ENCODE assay signal across 8 cellular contexts in the genomic region with DNA sequence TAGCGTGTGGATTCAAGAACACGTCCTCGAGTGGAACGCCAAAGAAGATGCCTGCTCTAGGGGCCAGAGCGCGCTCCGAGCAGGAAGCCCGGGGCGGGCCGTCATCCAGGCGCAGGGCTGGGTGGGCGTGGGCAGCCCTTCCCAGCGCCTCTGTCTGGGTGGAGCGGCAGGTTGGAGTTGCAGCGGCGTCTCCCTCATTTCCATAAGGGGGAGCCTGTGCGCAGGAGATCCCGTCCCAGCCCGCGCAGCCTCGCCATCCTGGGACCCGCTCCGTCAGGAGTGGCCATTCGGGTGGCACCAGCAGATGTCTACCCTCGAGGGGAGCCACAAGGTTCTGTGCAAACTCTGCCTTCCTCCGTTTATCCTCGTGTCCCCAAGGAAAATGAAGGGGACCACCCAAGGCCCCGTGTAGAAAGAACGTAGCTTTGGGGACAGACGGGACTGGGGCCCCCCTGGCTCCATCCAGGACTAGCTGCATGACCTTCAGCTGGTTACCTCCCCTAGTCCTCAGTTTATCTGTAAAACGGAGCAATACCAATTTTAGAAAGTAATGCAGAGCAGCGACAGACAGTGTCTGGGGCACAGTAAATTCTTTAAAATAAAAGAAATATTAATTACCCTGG.
A peak's percentile ranks its signal among the peaks of the same experiment; 100 is the strongest.
DNase-seq lines count a peak whose midpoint lies in the region; ATAC-seq and TF ChIP-seq lines count a peak whose summit lies in the region.

No MANE protein-coding gene starts in this region.

- TF ChIP-seq CTCF in CD14-positive monocyte (IDR thresholded peaks at IDR 0.05) (peak; percentile 26), WTC11 (IDR thresholded peaks at IDR 0.05) (no peak), right atrium auricular region (IDR thresholded peaks at IDR 0.05) (peak in 1 of 2 donors; percentile 71)

- no peaks in the 10 kb centered on the region for H3K27me3 ChIP-seq in right atrium auricular region

- no peaks in the 10 kb centered on the region for H3K36me3 ChIP-seq in right atrium auricular region

- H3K4me1 Mint-ChIP-seq in CD14-positive monocyte (peaks cover 49% of the 10 kb centered on the region), WTC11 (peaks cover 25% of the 10 kb centered on the region)

- H3K27ac Mint-ChIP-seq in CD14-positive monocyte (peak overlapping the region in 1 of 7 donors; percentile 36), WTC11 (no peak overlapping the region)

- CTCF ChIA-PET in WTC11 (lab: Charles Lee), result interaction anchor here (0.7 to 2.7 kb wide), 18 partner anchors 10 to 429 kb away, joined by 3 to 22 read pairs (median 4); partner anchors contain the start of gene FGF18

- ATAC-seq in WTC11, result peak; percentile 99

- H3K27me3 Mint-ChIP-seq in CD14-positive monocyte (ENCODE audit: low read depth in 3 of 3) (peaks cover 0 to 4% (median 1%) of the 10 kb centered on the region in 3 donors), WTC11 (ENCODE audit: low read depth) (peaks cover 67% of the 10 kb centered on the region)

- DNase-seq in CD14-positive monocyte (ENCODE audit: low spot score) (no peak), HuH-7 (ENCODE audit: low spot score) (peak; percentile 73), WTC11 (ENCODE audit: low spot score) (peak; percentile 77), right atrium auricular region (ENCODE audit: low spot score) (peak; percentile 64), T-helper 2 cell (no peak), T1000 (lab: John Stamatoyannopoulos, UW) (no peak), mucosa of gallbladder (ENCODE audit: low spot score) (no peak)
- peak; percentile 31 for DNase-seq in stimulated activated CD8-positive, alpha-beta memory T cell treated with anti-CD3 and anti-CD28 coated beads, Interleukin-4, amount 100 ng/mL, for 48 hours

- POLR2A ChIA-PET in WTC11 (lab: Charles Lee), result no interaction called here

- H3K4me3 Mint-ChIP-seq in CD14-positive monocyte (peak overlapping the region; percentile 53 to 84), WTC11 (peak overlapping the region; percentile 60)

- H3K4me1 ChIP-seq in right atrium auricular region, result peaks cover 0 to 12% of the 10 kb centered on the region in 2 donors

- H3K9me3 Mint-ChIP-seq in CD14-positive monocyte, result no peaks in the 10 kb centered on the region
- no peaks in the 10 kb centered on the region for H3K9me3 Mint-ChIP-seq in WTC11

- intact Hi-C loops in CD14-positive monocyte (cut with micrococcal nuclease), result no loop called here

- no peaks in the 10 kb centered on the region for H3K9me3 ChIP-seq in right atrium auricular region

- no peak overlapping the region for H3K4me3 ChIP-seq in right atrium auricular region

- H3K36me3 Mint-ChIP-seq in CD14-positive monocyte, result no peaks in the 10 kb centered on the region
- H3K36me3 Mint-ChIP-seq in WTC11, result no peaks in the 10 kb centered on the region

- H3K27ac ChIP-seq in right atrium auricular region, result no peak overlapping the region

TF ChIP-seq in WTC11, 78 proteins besides CTCF, POLR2A, EP300 and RAD21:
- TF ChIP-seq ZNF263 (CRISPR knock-in tag; IDR thresholded peaks at IDR 0.05; ENCODE audit: low read depth), result no peak
- no peak for TF ChIP-seq SMAD3 (CRISPR knock-in tag; IDR thresholded peaks at IDR 0.05; ENCODE audit: borderline replicate concordance)
- TF ChIP-seq EMX1 (CRISPR knock-in tag; IDR thresholded peaks at IDR 0.05), result no peak
- TF ChIP-seq NR2C2 (CRISPR knock-in tag; IDR thresholded peaks at IDR 0.05), result no peak
- no peak for TF ChIP-seq MXD4 (CRISPR knock-in tag; IDR thresholded peaks at IDR 0.05; ENCODE audit: borderline replicate concordance)
- TF ChIP-seq, protein P1, sequence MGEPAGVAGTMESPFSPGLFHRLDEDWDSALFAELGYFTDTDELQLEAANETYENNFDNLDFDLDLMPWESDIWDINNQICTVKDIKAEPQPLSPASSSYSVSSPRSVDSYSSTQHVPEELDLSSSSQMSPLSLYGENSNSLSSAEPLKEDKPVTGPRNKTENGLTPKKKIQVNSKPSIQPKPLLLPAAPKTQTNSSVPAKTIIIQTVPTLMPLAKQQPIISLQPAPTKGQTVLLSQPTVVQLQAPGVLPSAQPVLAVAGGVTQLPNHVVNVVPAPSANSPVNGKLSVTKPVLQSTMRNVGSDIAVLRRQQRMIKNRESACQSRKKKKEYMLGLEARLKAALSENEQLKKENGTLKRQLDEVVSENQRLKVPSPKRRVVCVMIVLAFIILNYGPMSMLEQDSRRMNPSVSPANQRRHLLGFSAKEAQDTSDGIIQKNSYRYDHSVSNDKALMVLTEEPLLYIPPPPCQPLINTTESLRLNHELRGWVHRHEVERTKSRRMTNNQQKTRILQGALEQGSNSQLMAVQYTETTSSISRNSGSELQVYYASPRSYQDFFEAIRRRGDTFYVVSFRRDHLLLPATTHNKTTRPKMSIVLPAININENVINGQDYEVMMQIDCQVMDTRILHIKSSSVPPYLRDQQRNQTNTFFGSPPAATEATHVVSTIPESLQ (CRISPR knock-in tag; IDR thresholded peaks at IDR 0.05), result no peak
- no peak for TF ChIP-seq ZNF423 (CRISPR knock-in tag; IDR thresholded peaks at IDR 0.05)
- no peak for TF ChIP-seq E2F5 (CRISPR knock-in tag; IDR thresholded peaks at IDR 0.05)
- no peak for TF ChIP-seq NR1H2 (CRISPR knock-in tag; IDR thresholded peaks at IDR 0.05)
- TF ChIP-seq NR3C1 (CRISPR knock-in tag; conservative IDR thresholded peaks at IDR 0.05; ENCODE audit: low read depth), result no peak
- TF ChIP-seq, protein P2, sequence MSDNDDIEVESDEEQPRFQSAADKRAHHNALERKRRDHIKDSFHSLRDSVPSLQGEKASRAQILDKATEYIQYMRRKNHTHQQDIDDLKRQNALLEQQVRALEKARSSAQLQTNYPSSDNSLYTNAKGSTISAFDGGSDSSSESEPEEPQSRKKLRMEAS (CRISPR knock-in tag; IDR thresholded peaks at IDR 0.05), result peak; percentile 48; the same call in 1 of the 2 replicates
- TF ChIP-seq ZNF138 (CRISPR knock-in tag; conservative IDR thresholded peaks at IDR 0.05), result no peak
- 0 out of 2 replicates have a peak, but pooled peaks have one; percentile 41 for TF ChIP-seq TEAD1 (CRISPR knock-in tag; IDR thresholded peaks at IDR 0.05)
TF ChIP-seq in WTC11: peak in this region for 2.

Comparison
In these comparisons a context has a peak if more than half of its experiments do, and no peak if none do; other contexts are left out.
1. DNase-seq: peak in HuH-7 (single experiment), WTC11 (single experiment), right atrium auricular region (single experiment) and stimulated activated CD8-positive, alpha-beta memory T cell treated with anti-CD3 and anti-CD28 coated beads, Interleukin-4, amount 100 ng/mL, for 48 hours (single experiment); none in CD14-positive monocyte (single experiment), T-helper 2 cell (0 of 5), T1000 (single experiment) and mucosa of gallbladder (single experiment).